Comparison of ENCODE assay signal across 1 cellular context in genomic region chr2:201246280-201246679, GRCh38.
TF ChIP-seq lines count a peak whose summit lies in the region.

No MANE protein-coding gene starts in this region.

TF ChIP-seq in endothelial cell of umbilical vein, 7 proteins besides CTCF, POLR2A, EP300 and RAD21 (continued from another document):
- TF ChIP-seq MYC (IDR thresholded peaks at IDR 0.05; ENCODE audit: low read depth, low read length) (no peak), GATA2 (IDR thresholded peaks at IDR 0.05; ENCODE audit: insufficient read depth, insufficient read length, low read depth, low read length) (no peak), FOS (IDR thresholded peaks at IDR 0.05; ENCODE audit: borderline replicate concordance, insufficient read depth, low read length) (no peak), POLR2AphosphoS5 (IDR thresholded peaks at IDR 0.05; ENCODE audit: insufficient read depth, low read depth, low read length) (no peak)
